Comparison of ENCODE assay signal across 29 cellular contexts in genomic region chr16:83549836-83550569, GRCh38.
DNase-seq lines count a peak whose midpoint lies in the region; ATAC-seq and TF ChIP-seq lines count a peak whose summit lies in the region.
"Had no signal": no experiment of that assay in that cellular context is flagged by ENCODE, and none has a peak within 500 bp of the region (broad histone marks: within the 10 kb centered on the region; RNA-seq: fewer than 3 reads in every experiment).

No MANE protein-coding gene starts in this region.

- DNase-seq in SK-N-SH = no peak
- peak; percentile 84 for DNase-seq in NCI-H82 treated with DMSO at 0.1 percent for 48 hours (lab: John Stamatoyannopoulos, UW; ENCODE audit: unreplicated experiment)
- peak; percentile 9 to 16 for DNase-seq in foreskin fibroblast
- DNase-seq in esophagus muscularis mucosa (ENCODE audit: extremely low spot score) = no peak
- DNase-seq in activated gamma-delta T cell (lab: John Stamatoyannopoulos, UW) = no peak
- DNase-seq in stimulated activated CD4-positive, alpha-beta T cell treated with anti-CD3 and anti-CD28 coated beads, Interleukin-4, amount 100 ng/mL, for 1 hour = no peak
- DNase-seq in glutamatergic neuron = no peak
- DNase-seq: activated CD4-positive, alpha-beta T cell treated with anti-CD3 and anti-CD28 coated beads, Interleukin-2, amount 50 U/mL, for 48 hours; activated naive CD4-positive, alpha-beta T cell treated with anti-CD3 and anti-CD28 coated beads for 36 hours; activated T-cell treated with anti-CD3 and anti-CD28 coated beads, Interleukin-2, amount 50 U/mL, for 48 hours; adrenal gland; cerebellar nuclear complex; dermis blood vessel endothelial cell; DND-41; esophagus squamous epithelium; gastrocnemius medialis; lower lobe of right lung; natural killer cell; NCI-H1417 treated with DMSO at 0.1 percent for 48 hours; NCI-H2081 treated with DMSO at 0.1 percent for 48 hours; NCI-H345; NCI-H774; stimulated activated CD4-positive, alpha-beta T cell treated with anti-CD3 and anti-CD28 coated beads, Interleukin-15, amount 100 ng/mL, for 24 hours; upper lobe of left lung had no signal

- no peak for ATAC-seq in SK-N-SH treated with all-trans-retinoic acid at 6 μM for 48 hours
- ATAC-seq: activated CD4-positive, CD25-positive, alpha-beta regulatory T cell treated with anti-CD3 and anti-CD28 coated beads, Interleukin-2, amount 50 U/mL, for 24 hours; gastrocnemius medialis; lower lobe of right lung; natural killer cell; stimulated activated memory B cell treated with anti-CD40 and anti-IgM and Interleukin-4, amounts not matched to agents 10 μg/mL and 1 μg/mL and 100 μg/mL, for 72 hours had no signal

- no peak overlapping the region for H3K4me3 Mint-ChIP-seq in glutamatergic neuron (ENCODE audit: unreplicated experiment)
- H3K4me3 Mint-ChIP-seq: activated naive CD4-positive, alpha-beta T cell treated with anti-CD3 and anti-CD28 coated beads for 36 hours; natural killer cell; stimulated activated memory B cell treated with anti-CD40 and anti-IgM and Interleukin-4, amounts not matched to agents 10 μg/mL and 1 μg/mL and 100 μg/mL, for 72 hours had no signal

- H3K4me1 ChIP-seq in SK-N-SH (ENCODE audit: control insufficient read depth in 1 of 2, insufficient read depth in 2 of 2, low read depth in 1 of 2, low read length in 1 of 2) = peaks cover 0 to 5% of the 10 kb centered on the region in 2 experiments; a peak in 1 of 4 replicates
- H3K4me1 ChIP-seq in esophagus muscularis mucosa = no peaks in the 10 kb centered on the region
- H3K4me1 ChIP-seq: adrenal gland, esophagus squamous epithelium, gastrocnemius medialis, lower lobe of right lung, upper lobe of left lung had no signal

- H3K36me3 ChIP-seq in SK-N-SH (replicated peaks in 1 of 2; ENCODE audit: control insufficient read depth in 1 of 2, insufficient read depth in 2 of 2, low read length in 1 of 2) (no peaks in the 10 kb centered on the region), esophagus muscularis mucosa (no peaks in the 10 kb centered on the region)
- H3K36me3 ChIP-seq: adrenal gland, esophagus squamous epithelium, gastrocnemius medialis, lower lobe of right lung, upper lobe of left lung had no signal

- H3K79me2 ChIP-seq in SK-N-SH (ENCODE audit: insufficient read depth) = no peaks in the 10 kb centered on the region

- CTCF ChIA-PET in SK-N-SH (lab: Yijun Ruan, JAX) = no interaction called here

- no peaks in the 10 kb centered on the region for H4K20me1 ChIP-seq in SK-N-SH (ENCODE audit: insufficient read depth)

- WGBS in SK-N-SH (ENCODE audit: low lambda C conversion rate) = 8% methylated on average over 5 of the region's 8 CpGs
- 47% methylated on average over 8 of the region's 8 CpGs for WGBS in esophagus muscularis mucosa

- POLR2A ChIA-PET in SK-N-SH (lab: Yijun Ruan, JAX) = no interaction called here

- H3K27ac Mint-ChIP-seq in glutamatergic neuron (ENCODE audit: unreplicated experiment) = no peak overlapping the region
- H3K27ac Mint-ChIP-seq: activated naive CD4-positive, alpha-beta T cell treated with anti-CD3 and anti-CD28 coated beads for 36 hours; natural killer cell; stimulated activated memory B cell treated with anti-CD40 and anti-IgM and Interleukin-4, amounts not matched to agents 10 μg/mL and 1 μg/mL and 100 μg/mL, for 72 hours had no signal

- no peaks in the 10 kb centered on the region for H3K9me2 ChIP-seq in SK-N-SH

- H2AFZ ChIP-seq in SK-N-SH (ENCODE audit: low read depth) = no peak overlapping the region

- H3K9me3 ChIP-seq in SK-N-SH (no peaks in the 10 kb centered on the region), esophagus muscularis mucosa (no peaks in the 10 kb centered on the region)
- H3K9me3 ChIP-seq: adrenal gland, esophagus squamous epithelium, gastrocnemius medialis, lower lobe of right lung, upper lobe of left lung had no signal

- H3K4me3 ChIP-seq in SK-N-SH (ENCODE audit: low read depth in 2 of 2, low read length in 1 of 2) (no peak overlapping the region), foreskin fibroblast (ENCODE audit: low read depth in 1 of 2, low read length in 2 of 2) (no peak overlapping the region), esophagus muscularis mucosa (no peak overlapping the region)
- H3K4me3 ChIP-seq: adrenal gland, esophagus squamous epithelium, gastrocnemius medialis, lower lobe of right lung, upper lobe of left lung had no signal

- H3K9ac ChIP-seq in SK-N-SH = no peak overlapping the region

- H3K27me3 ChIP-seq in SK-N-SH (ENCODE audit: insufficient read depth) (no peaks in the 10 kb centered on the region), esophagus muscularis mucosa (peaks cover 0 to 6% (median 0%) of the 10 kb centered on the region in 4 donors)
- H3K27me3 ChIP-seq: adrenal gland, esophagus squamous epithelium, gastrocnemius medialis, upper lobe of left lung had no signal

- TF ChIP-seq EP300 in SK-N-SH (IDR thresholded peaks at IDR 0.05; ENCODE audit: borderline replicate concordance in 1 of 2, low read depth in 1 of 2, low read length in 1 of 2) = no peak
- no peak for TF ChIP-seq EP300 in esophagus muscularis mucosa (IDR thresholded peaks at IDR 0.05)

- no peaks in the 10 kb centered on the region for H3F3A ChIP-seq in SK-N-SH (replicated peaks; ENCODE audit: insufficient read depth)

- no peaks in the 10 kb centered on the region for H3K27me3 Mint-ChIP-seq in glutamatergic neuron (ENCODE audit: unreplicated experiment)

- no peak for TF ChIP-seq POLR2A in esophagus muscularis mucosa (IDR thresholded peaks at IDR 0.05; ENCODE audit: low read depth)

- no peak for TF ChIP-seq CTCF in SK-N-SH (IDR thresholded peaks at IDR 0.05)
- no peak for TF ChIP-seq CTCF in foreskin fibroblast (IDR thresholded peaks at IDR 0.05; ENCODE audit: low read depth, low read length)
- TF ChIP-seq CTCF in esophagus muscularis mucosa (IDR thresholded peaks at IDR 0.05) = no peak
- no peak for TF ChIP-seq CTCF in glutamatergic neuron (IDR thresholded peaks at IDR 0.05; ENCODE audit: partially characterized antibody, unreplicated experiment)

- peak overlapping the region; percentile 47; the same call in 1 of the 2 replicates for H3K4me2 ChIP-seq in SK-N-SH

- H3K27ac ChIP-seq in SK-N-SH (ENCODE audit: low read depth in 2 of 2, low read length in 1 of 2) (no peak overlapping the region), esophagus muscularis mucosa (replicated peaks in 1 of 4) (no peak overlapping the region)
- H3K27ac ChIP-seq: adrenal gland, esophagus squamous epithelium, gastrocnemius medialis, HL-60, lower lobe of right lung, RWPE1, upper lobe of left lung had no signal

- H3K4me1 Mint-ChIP-seq in glutamatergic neuron (ENCODE audit: low read depth, unreplicated experiment) = peaks cover 20% of the 10 kb centered on the region
- H3K4me1 Mint-ChIP-seq: natural killer cell; stimulated activated memory B cell treated with anti-CD40 and anti-IgM and Interleukin-4, amounts not matched to agents 10 μg/mL and 1 μg/mL and 100 μg/mL, for 72 hours had no signal

- intact Hi-C loops in esophagus muscularis mucosa (cut with DNase I) = no loop called here

- H3K36me3 Mint-ChIP-seq in glutamatergic neuron (ENCODE audit: unreplicated experiment) = peaks cover 4% of the 10 kb centered on the region
- H3K36me3 Mint-ChIP-seq: natural killer cell; stimulated activated memory B cell treated with anti-CD40 and anti-IgM and Interleukin-4, amounts not matched to agents 10 μg/mL and 1 μg/mL and 100 μg/mL, for 72 hours had no signal

- no peak for TF ChIP-seq RAD21 in SK-N-SH (IDR thresholded peaks at IDR 0.05; ENCODE audit: low read length)

- H3K9me3 Mint-ChIP-seq in glutamatergic neuron (ENCODE audit: unreplicated experiment) = peaks cover 7% of the 10 kb centered on the region

TF ChIP-seq in SK-N-SH, 30 proteins besides CTCF, POLR2A, EP300 and RAD21:
- no peak for TF ChIP-seq FOSL2 (IDR thresholded peaks at IDR 0.05; ENCODE audit: borderline replicate concordance, low read depth)
- no peak for TF ChIP-seq RCOR1 (IDR thresholded peaks at IDR 0.05; ENCODE audit: low read length)

TF ChIP-seq in SK-N-SH treated with all-trans-retinoic acid at 6 μM for 48 hours, 23 proteins besides CTCF, POLR2A, EP300 and RAD21 (continues in another document):
- TF ChIP-seq OSR1 (CRISPR knock-in tag; IDR thresholded peaks at IDR 0.05) = no peak
- TF ChIP-seq ARNTL (CRISPR knock-in tag; IDR thresholded peaks at IDR 0.05; ENCODE audit: borderline replicate concordance, low read depth) = no peak
- no peak for TF ChIP-seq PATZ1 (CRISPR knock-in tag; IDR thresholded peaks at IDR 0.05; ENCODE audit: borderline replicate concordance)
- no peak for TF ChIP-seq PPARA (CRISPR knock-in tag; IDR thresholded peaks at IDR 0.05; ENCODE audit: borderline replicate concordance)
- TF ChIP-seq TCF4 (CRISPR knock-in tag; IDR thresholded peaks at IDR 0.05; ENCODE audit: borderline replicate concordance) = no peak

Comparison
In these comparisons a context has a peak if more than half of its experiments do, and no peak if none do; other contexts are left out.
1. DNase-seq: peak in NCI-H82 treated with DMSO at 0.1 percent for 48 hours (single experiment) and foreskin fibroblast (2 of 2); none in SK-N-SH (single experiment), esophagus muscularis mucosa (single experiment), activated gamma-delta T cell (single experiment), stimulated activated CD4-positive, alpha-beta T cell treated with anti-CD3 and anti-CD28 coated beads, Interleukin-4, amount 100 ng/mL, for 1 hour (single experiment) and glutamatergic neuron (single experiment).